7 cellular contexts compared by ENCODE assay signal in genomic region chr21:44133708-44134057, GRCh38. TPM values are rescaled to one million over a fixed set of nuclear protein-coding genes. Genes with fewer than 3 reads are reported as not detected.
A peak's percentile ranks its signal among the peaks of the same experiment; 100 is the strongest.
DNase-seq lines count a peak whose midpoint lies in the region; ATAC-seq and TF ChIP-seq lines count a peak whose summit lies in the region.
"Not testable (repeated sequence)": the region's sequence is repeated elsewhere in the genome, so short reads cannot be mapped to it uniquely, and the experiment has no call there.

No MANE protein-coding gene starts in this region.

- not testable (repeated sequence) for TF ChIP-seq CTCF in MM.1S (IDR thresholded peaks at IDR 0.05; ENCODE audit: low read length); fibroblast of mammary gland (conservative IDR thresholded peaks at IDR 0.05; ENCODE audit: control insufficient read depth, insufficient read depth, low read depth, low read length); right lobe of liver (IDR thresholded peaks at IDR 0.05)

- H3K9me3 ChIP-seq in MM.1S (replicated peaks; ENCODE audit: insufficient read depth, low read length); right lobe of liver: not testable (repeated sequence)

- not testable (repeated sequence) for H3K9me3 Mint-ChIP-seq in activated naive CD4-positive, alpha-beta T cell treated with anti-CD3 and anti-CD28 coated beads for 36 hours

- CTCF ChIA-PET in activated naive CD4-positive, alpha-beta T cell treated with anti-CD3 and anti-CD28 coated beads for 36 hours (lab: Charles Lee): not testable (repeated sequence)

- ATAC-seq in GM21576 (IDR thresholded peaks at IDR 0.05; ENCODE audit: unreplicated experiment): peak; percentile 9
- ATAC-seq in HG02970 (IDR thresholded peaks at IDR 0.05; ENCODE audit: low FRiP score, unreplicated experiment): peak; percentile 22
- ATAC-seq in right lobe of liver: peak; percentile 1 to 33 (median 16)

- not testable (repeated sequence) for H3K4me1 Mint-ChIP-seq in activated naive CD4-positive, alpha-beta T cell treated with anti-CD3 and anti-CD28 coated beads for 36 hours (ENCODE audit: low read depth)

- not testable (repeated sequence) for H3K9me2 ChIP-seq in MM.1S (replicated peaks; ENCODE audit: insufficient read depth, low read length)

- H3K27me3 Mint-ChIP-seq in activated naive CD4-positive, alpha-beta T cell treated with anti-CD3 and anti-CD28 coated beads for 36 hours (ENCODE audit: low read depth): not testable (repeated sequence)

- TF ChIP-seq POLR2A in right lobe of liver (IDR thresholded peaks at IDR 0.05): not testable (repeated sequence)

- not testable (repeated sequence) for H3F3A ChIP-seq in MM.1S (ENCODE audit: insufficient read depth, low read length)

- H2AFZ ChIP-seq in MM.1S (ENCODE audit: low read length): not testable (repeated sequence)

- not testable (repeated sequence) for DNase-seq in MM.1S; activated naive CD4-positive, alpha-beta T cell treated with anti-CD3 and anti-CD28 coated beads for 36 hours; fibroblast of mammary gland (ENCODE audit: low read depth); right lobe of liver

- not testable (repeated sequence) for H3K27ac Mint-ChIP-seq in activated naive CD4-positive, alpha-beta T cell treated with anti-CD3 and anti-CD28 coated beads for 36 hours

- WGBS in right lobe of liver (ENCODE audit: insufficient coverage, low coverage, low lambda C conversion rate, missing lambda C conversion rate): no CpG with 5 or more reads among the region's 35 CpGs

- peak overlapping the region; percentile 48; the same call in 1 of the 2 replicates for H3K4me3 ChIP-seq in GM08714 (ENCODE audit: low read length)
- peak overlapping the region; percentile 53; the same call in 1 of the 2 replicates for H3K4me3 ChIP-seq in MM.1S (ENCODE audit: low read length)
- peak overlapping the region; percentile 19 for H3K4me3 ChIP-seq in fibroblast of mammary gland (ENCODE audit: control insufficient read depth, low read depth, low read length)
- peak overlapping the region in 1 of 3 donors; percentile 42 for H3K4me3 ChIP-seq in right lobe of liver

- peak overlapping the region; percentile 59 for H3K4me3 Mint-ChIP-seq in activated naive CD4-positive, alpha-beta T cell treated with anti-CD3 and anti-CD28 coated beads for 36 hours

- not testable (repeated sequence) for H3K79me2 ChIP-seq in MM.1S (ENCODE audit: low read length)

- not testable (repeated sequence) for H3K36me3 ChIP-seq in MM.1S (replicated peaks; ENCODE audit: insufficient read depth, low read length); right lobe of liver

- H3K27ac ChIP-seq in MM.1S (ENCODE audit: low read length); right lobe of liver: not testable (repeated sequence)

- H4K20me1 ChIP-seq in MM.1S (ENCODE audit: insufficient read depth, low read length): not testable (repeated sequence)

- peak overlapping the region; percentile 38; the same call in 1 of the 2 replicates for H3K9ac ChIP-seq in MM.1S (ENCODE audit: low read length)

- not testable (repeated sequence) for H3K36me3 Mint-ChIP-seq in activated naive CD4-positive, alpha-beta T cell treated with anti-CD3 and anti-CD28 coated beads for 36 hours (ENCODE audit: low read depth)

- intact Hi-C loops in activated naive CD4-positive, alpha-beta T cell treated with anti-CD3 and anti-CD28 coated beads for 36 hours (cut with micrococcal nuclease); right lobe of liver (cut with DNase I): not testable (repeated sequence)

- not testable (repeated sequence) for H3K27me3 ChIP-seq in MM.1S (replicated peaks; ENCODE audit: insufficient read depth, low read length); right lobe of liver

- H3K4me2 ChIP-seq in MM.1S (ENCODE audit: low read depth, low read length): not testable (repeated sequence)

- not testable (repeated sequence) for H3K4me1 ChIP-seq in MM.1S (ENCODE audit: low read length); right lobe of liver

RNA-seq across cellular contexts. Expression of gene GATD3, which starts 0.2 kb away (rescaled TPM):
- total RNA-seq in activated naive CD4-positive, alpha-beta T cell treated with anti-CD3 and anti-CD28 coated beads for 36 hours: 10 to 100 TPM; 21.3 to 27.4 TPM
- total RNA-seq in right lobe of liver: 10 to 100 TPM in 3 of 6 experiments, 1 to 10 TPM in 3; 5.8 to 83.8 (median 11.1) TPM

RNA-seq across cellular contexts. Expression of gene PWP2, which starts 26.5 kb away (rescaled TPM):
- total RNA-seq in activated naive CD4-positive, alpha-beta T cell treated with anti-CD3 and anti-CD28 coated beads for 36 hours: 10 to 100 TPM; 29.6 to 30.9 TPM
- total RNA-seq in right lobe of liver: 1 to 10 TPM in 5 of 6 experiments, under 1 TPM in 1; 0.93 to 7.5 (median 3.0) TPM
